8 cellular contexts compared by ENCODE assay signal in genomic region chr9:89497978-89498844, GRCh38. TPM values are rescaled to one million over a fixed set of nuclear protein-coding genes. Genes with fewer than 3 reads are reported as not detected.
A peak's percentile ranks its signal among the peaks of the same experiment; 100 is the strongest.
DNase-seq lines count a peak whose midpoint lies in the region; ATAC-seq and TF ChIP-seq lines count a peak whose summit lies in the region.

A gene with protein sequence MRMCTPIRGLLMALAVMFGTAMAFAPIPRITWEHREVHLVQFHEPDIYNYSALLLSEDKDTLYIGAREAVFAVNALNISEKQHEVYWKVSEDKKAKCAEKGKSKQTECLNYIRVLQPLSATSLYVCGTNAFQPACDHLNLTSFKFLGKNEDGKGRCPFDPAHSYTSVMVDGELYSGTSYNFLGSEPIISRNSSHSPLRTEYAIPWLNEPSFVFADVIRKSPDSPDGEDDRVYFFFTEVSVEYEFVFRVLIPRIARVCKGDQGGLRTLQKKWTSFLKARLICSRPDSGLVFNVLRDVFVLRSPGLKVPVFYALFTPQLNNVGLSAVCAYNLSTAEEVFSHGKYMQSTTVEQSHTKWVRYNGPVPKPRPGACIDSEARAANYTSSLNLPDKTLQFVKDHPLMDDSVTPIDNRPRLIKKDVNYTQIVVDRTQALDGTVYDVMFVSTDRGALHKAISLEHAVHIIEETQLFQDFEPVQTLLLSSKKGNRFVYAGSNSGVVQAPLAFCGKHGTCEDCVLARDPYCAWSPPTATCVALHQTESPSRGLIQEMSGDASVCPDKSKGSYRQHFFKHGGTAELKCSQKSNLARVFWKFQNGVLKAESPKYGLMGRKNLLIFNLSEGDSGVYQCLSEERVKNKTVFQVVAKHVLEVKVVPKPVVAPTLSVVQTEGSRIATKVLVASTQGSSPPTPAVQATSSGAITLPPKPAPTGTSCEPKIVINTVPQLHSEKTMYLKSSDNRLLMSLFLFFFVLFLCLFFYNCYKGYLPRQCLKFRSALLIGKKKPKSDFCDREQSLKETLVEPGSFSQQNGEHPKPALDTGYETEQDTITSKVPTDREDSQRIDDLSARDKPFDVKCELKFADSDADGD (minus strand): TSS chr9:89498113. CDS start chr9:89405456, 92,657 bp downstream.

- H3K9ac ChIP-seq in OCI-LY3 (ENCODE audit: low read length): peak within 1 kb of the TSS; percentile 83

- H3K4me1 ChIP-seq in OCI-LY3 (ENCODE audit: low read length): peaks cover 22% of the 10 kb centered on the region

- H3K27me3 ChIP-seq in OCI-LY3 (ENCODE audit: low read depth, low read length): peaks cover 8% of the 10 kb centered on the region; the same call in 1 of the 2 replicates

- DNase-seq in ACHN (peak; percentile 77), HPDE6-E6E7 (ENCODE audit: extremely low spot score) (peak; percentile 17), Right ventricle myocardium inferior (ENCODE audit: missing footprints) (peak; percentile 86), omental fat pad (ENCODE audit: low spot score) (no peak)
- DNase-seq in activated naive CD4-positive, alpha-beta T cell treated with anti-CD3 and anti-CD28 coated beads, Interleukin-2, amount 50 U/mL, for 16 hours: peak; percentile 52

- no peaks in the 10 kb centered on the region for H3K36me3 ChIP-seq in OCI-LY3 (replicated peaks; ENCODE audit: low read depth, low read length)

- H2AFZ ChIP-seq in OCI-LY3 (ENCODE audit: low read depth, low read length): peak within 1 kb of the TSS; percentile 87

- peaks cover 20% of the 10 kb centered on the region for H3K79me2 ChIP-seq in OCI-LY3 (ENCODE audit: low read length)

- H3K4me3 ChIP-seq in OCI-LY3 (ENCODE audit: low read length): peak within 1 kb of the TSS; percentile 98

- no peak for TF ChIP-seq CTCF in OCI-LY3 (IDR thresholded peaks at IDR 0.05; ENCODE audit: low read depth, low read length)
- no peak for TF ChIP-seq CTCF in omental fat pad (IDR thresholded peaks at IDR 0.05)

- peak within 1 kb of the TSS; percentile 100 for H3K4me2 ChIP-seq in OCI-LY3 (ENCODE audit: low read length)

- H4K20me1 ChIP-seq in OCI-LY3 (ENCODE audit: insufficient read depth, low read length): peaks cover 9% of the 10 kb centered on the region; the same call in 1 of the 2 replicates

- intact Hi-C loops in Right ventricle myocardium inferior (cut with DNase I): loop anchor here (10.0 kb wide), 1 partner anchor 113 kb away; no protein-coding TSS in a partner anchor

- ATAC-seq in GM18498 (IDR thresholded peaks at IDR 0.05; ENCODE audit: unreplicated experiment) (peak; percentile 54), Right ventricle myocardium inferior (peak; percentile 80), omental fat pad (ENCODE audit: low FRiP score) (peak; percentile 69), HG02884 (IDR thresholded peaks at IDR 0.05; ENCODE audit: unreplicated experiment) (no peak)

- in situ Hi-C loops in ACHN (cut with HindIII; ENCODE audit: low pct_ligation_motif_present, low pct_unique_long_range_greater_than_20kb, low sequenced_read_pairs): no loop called here

- H3K27ac ChIP-seq in OCI-LY3 (ENCODE audit: low read length): no peak within 1 kb of the TSS

- H3K9me3 ChIP-seq in OCI-LY3 (ENCODE audit: insufficient read depth, low read length): no peaks in the 10 kb centered on the region

RNA-seq across cellular contexts. Expression of the gene that starts here (rescaled TPM):
- total RNA-seq in Right ventricle myocardium inferior (24.1 TPM), omental fat pad (10 to 100 TPM; 14.2 to 49.5 (median 18.3) TPM)
